In genomic region chr9:89493181-89493580, GRCh38 we compare ENCODE assay signal across 13 cellular contexts. TPM values are rescaled to one million over a fixed set of nuclear protein-coding genes. Genes with fewer than 3 reads are reported as not detected.
A peak's percentile ranks its signal among the peaks of the same experiment; 100 is the strongest.
DNase-seq lines count a peak whose midpoint lies in the region; ATAC-seq and TF ChIP-seq lines count a peak whose summit lies in the region.
"Had no signal": no experiment of that assay in that cellular context is flagged by ENCODE, and none has a peak within 500 bp of the region (broad histone marks: within the 10 kb centered on the region; RNA-seq: fewer than 3 reads in every experiment).

No MANE protein-coding gene starts in this region.

- H3K27me3 ChIP-seq in CD4-positive, alpha-beta memory T cell (ENCODE audit: insufficient read depth, low read length), result no peaks in the 10 kb centered on the region
- H3K27me3 ChIP-seq in HUES64 (ENCODE audit: insufficient read depth, low read length) (no peaks in the 10 kb centered on the region), body of pancreas (no peaks in the 10 kb centered on the region)
- H3K27me3 ChIP-seq: adrenal gland, colonic mucosa had no signal

- peak overlapping the region; percentile 72 for H3K27ac ChIP-seq in CD4-positive, alpha-beta memory T cell (ENCODE audit: low read depth, low read length)
- H3K27ac ChIP-seq in HUES64 (ENCODE audit: low read depth, low read length) (peak overlapping the region; percentile 41; the same call in 1 of the 2 replicates), angular gyrus (ENCODE audit: low read depth, low read length) (peak overlapping the region; percentile 59), body of pancreas (no peak overlapping the region)
- H3K27ac ChIP-seq: adrenal gland, C4-2B, colonic mucosa had no signal

- no peak for TF ChIP-seq POLR2A in body of pancreas (IDR thresholded peaks at IDR 0.05)

- POLR2A ChIA-PET in CD4-positive, alpha-beta memory T cell (lab: Charles Lee; ENCODE audit: partially characterized antibody), result interaction anchor here (0.6 to 4.8 kb wide), 12 partner anchors 10 to 72 kb away, joined by 3 to 50 read pairs (median 4); no protein-coding TSS in a partner anchor

- H3K4me3 ChIP-seq in CD4-positive, alpha-beta memory T cell (ENCODE audit: low read length in 2 of 2), result peak overlapping the region; percentile 27 to 89
- H3K4me3 ChIP-seq in HUES64 (ENCODE audit: low read length) (no peak overlapping the region), body of pancreas (no peak overlapping the region)
- H3K4me3 ChIP-seq: adrenal gland, colonic mucosa had no signal

- CTCF ChIA-PET in CD4-positive, alpha-beta memory T cell (lab: Charles Lee; ENCODE audit: partially characterized antibody), result no interaction called here

- no peak for TF ChIP-seq CTCF in body of pancreas (IDR thresholded peaks at IDR 0.05)

- peaks cover 67 to 93% (median 79%) of the 10 kb centered on the region in 4 donors for H3K4me1 Mint-ChIP-seq in CD4-positive, alpha-beta memory T cell
- peaks cover 76 to 79% of the 10 kb centered on the region in 2 donors for H3K4me1 Mint-ChIP-seq in natural killer cell treated with Interleukin-12 subunit alpha and Interleukin-12 subunit beta and Interleukin-15 and Interleukin-18, amount 100 ng/mL, for 72 hours (ENCODE audit: low read depth in 2 of 2)

- no peak overlapping the region for H3K9ac ChIP-seq in HUES64 (ENCODE audit: low read depth, low read length)

- H3K4me1 ChIP-seq in CD4-positive, alpha-beta memory T cell (ENCODE audit: insufficient read depth, low read length), result peaks cover 84% of the 10 kb centered on the region
- H3K4me1 ChIP-seq in HUES64 (ENCODE audit: insufficient read depth, low read length) (peaks cover 53% of the 10 kb centered on the region), body of pancreas (peaks cover 14% of the 10 kb centered on the region)
- H3K4me1 ChIP-seq: colonic mucosa had no signal

- ATAC-seq in natural killer cell treated with Interleukin-12 subunit alpha and Interleukin-12 subunit beta and Interleukin-15 and Interleukin-18, amount 100 ng/mL, for 72 hours, result no peak
- ATAC-seq in body of pancreas, result no peak

- H3K27me3 Mint-ChIP-seq in CD4-positive, alpha-beta memory T cell, result no peaks in the 10 kb centered on the region
- H3K27me3 Mint-ChIP-seq in natural killer cell treated with Interleukin-12 subunit alpha and Interleukin-12 subunit beta and Interleukin-15 and Interleukin-18, amount 100 ng/mL, for 72 hours, result no peaks in the 10 kb centered on the region

- peaks cover 10 to 35% of the 10 kb centered on the region in 2 donors for H3K36me3 Mint-ChIP-seq in CD4-positive, alpha-beta memory T cell
- peaks cover 5% of the 10 kb centered on the region for H3K36me3 Mint-ChIP-seq in natural killer cell treated with Interleukin-12 subunit alpha and Interleukin-12 subunit beta and Interleukin-15 and Interleukin-18, amount 100 ng/mL, for 72 hours

- peak overlapping the region; percentile 75 to 96 (median 92) for H3K27ac Mint-ChIP-seq in CD4-positive, alpha-beta memory T cell
- peak overlapping the region; percentile 58 to 78 for H3K27ac Mint-ChIP-seq in natural killer cell treated with Interleukin-12 subunit alpha and Interleukin-12 subunit beta and Interleukin-15 and Interleukin-18, amount 100 ng/mL, for 72 hours

- intact Hi-C loops in CD4-positive, alpha-beta memory T cell (cut with micrococcal nuclease), result loop anchor here (5.0 kb wide), 1 partner anchor 66 kb away; no protein-coding TSS in a partner anchor
- intact Hi-C loops in body of pancreas (cut with DNase I), result no loop called here

- peak overlapping the region; percentile 94 to 100 (median 98) for H3K4me3 Mint-ChIP-seq in CD4-positive, alpha-beta memory T cell
- H3K4me3 Mint-ChIP-seq in natural killer cell treated with Interleukin-12 subunit alpha and Interleukin-12 subunit beta and Interleukin-15 and Interleukin-18, amount 100 ng/mL, for 72 hours, result peak overlapping the region; percentile 80

- no peaks in the 10 kb centered on the region for H3K9me3 ChIP-seq in CD4-positive, alpha-beta memory T cell (ENCODE audit: control insufficient read depth in 1 of 2, low read length in 2 of 2)
- H3K9me3 ChIP-seq in HUES64 (ENCODE audit: insufficient read depth, low read depth, low read length), result no peaks in the 10 kb centered on the region
- no peaks in the 10 kb centered on the region for H3K9me3 ChIP-seq in body of pancreas
- H3K9me3 ChIP-seq: adrenal gland, colonic mucosa had no signal

- H3K36me3 ChIP-seq in CD4-positive, alpha-beta memory T cell (ENCODE audit: insufficient read depth, low read length), result peaks cover 6% of the 10 kb centered on the region
- H3K36me3 ChIP-seq in HUES64 (ENCODE audit: insufficient read depth, low read length), result no peaks in the 10 kb centered on the region
- H3K36me3 ChIP-seq in body of pancreas (replicated peaks in 1 of 2; ENCODE audit: insufficient read depth in 1 of 2, low read depth in 2 of 2), result no peaks in the 10 kb centered on the region
- H3K36me3 ChIP-seq: adrenal gland, colonic mucosa had no signal

- 86% methylated on average over 6 of the region's 6 CpGs for WGBS in HUES64
- WGBS in body of pancreas, 2 donors, result 77 to 82% methylated on average over 3 to 6 of the region's 6 CpGs

- DNase-seq in CD4-positive, alpha-beta memory T cell, result peak in 1 of 5 donors; percentile 30
- DNase-seq in natural killer cell treated with Interleukin-12 subunit alpha and Interleukin-12 subunit beta and Interleukin-15 and Interleukin-18, amount 100 ng/mL, for 72 hours (ENCODE audit: low spot score), result no peak
- no peak for DNase-seq in body of pancreas
- DNase-seq in NCI-H1417 treated with DMSO at 0.1 percent for 48 hours (lab: John Stamatoyannopoulos, UW), result no peak
- no peak for DNase-seq in occipital lobe (lab: John Stamatoyannopoulos, UW)
- DNase-seq: colonic mucosa, kidney, NCI-H2029, NCI-H82 had no signal

- H3K9me3 Mint-ChIP-seq in CD4-positive, alpha-beta memory T cell, result peaks cover 0 to 1% (median 0%) of the 10 kb centered on the region in 8 donors
- H3K9me3 Mint-ChIP-seq in natural killer cell treated with Interleukin-12 subunit alpha and Interleukin-12 subunit beta and Interleukin-15 and Interleukin-18, amount 100 ng/mL, for 72 hours, result no peaks in the 10 kb centered on the region

RNA-seq across cellular contexts. Expression of gene SEMA4D, which starts 4.7 kb away (rescaled TPM):
- 100 to 1,000 TPM; 393 to 410 TPM for total RNA-seq in CD4-positive, alpha-beta memory T cell
- 100 to 1,000 TPM in 1 of 2 donors, 10 to 100 TPM in 1; 49.5 to 166 TPM for polyA plus RNA-seq in CD4-positive, alpha-beta memory T cell
- 17.5 TPM for polyA plus RNA-seq in HUES64 (2013, experiment 1 of 2)
- polyA plus RNA-seq in HUES64 (2013, experiment 2 of 2), result 22.6 TPM
- 100 to 1,000 TPM; 169 to 237 TPM for total RNA-seq in natural killer cell treated with Interleukin-12 subunit alpha and Interleukin-12 subunit beta and Interleukin-15 and Interleukin-18, amount 100 ng/mL, for 72 hours
- total RNA-seq in body of pancreas (10 to 100 TPM; 15.6 to 18.1 TPM), occipital lobe (12.0 TPM)

Comparison
In these comparisons a context has a peak if more than half of its experiments do, and no peak if none do; other contexts are left out.
1. H3K27ac ChIP-seq: peak in CD4-positive, alpha-beta memory T cell (single experiment), HUES64 (single experiment) and angular gyrus (single experiment); none in body of pancreas (0 of 4).
2. H3K4me3 ChIP-seq: peak in CD4-positive, alpha-beta memory T cell (2 of 2); none in HUES64 (single experiment) and body of pancreas (0 of 2).
3. RNA of gene SEMA4D, which starts 4.7 kb away (total RNA-seq): 393 to 410 TPM in CD4-positive, alpha-beta memory T cell and 169 to 237 TPM in natural killer cell treated with Interleukin-12 subunit alpha and Interleukin-12 subunit beta and Interleukin-15 and Interleukin-18, amount 100 ng/mL, for 72 hours; 15.6 to 18.1 TPM in body of pancreas and 12.0 TPM in occipital lobe (single experiment); every median in the first group is over 4 times any median in the second.